Comparison of ENCODE assay signal across 9 cellular contexts in the genomic region with DNA sequence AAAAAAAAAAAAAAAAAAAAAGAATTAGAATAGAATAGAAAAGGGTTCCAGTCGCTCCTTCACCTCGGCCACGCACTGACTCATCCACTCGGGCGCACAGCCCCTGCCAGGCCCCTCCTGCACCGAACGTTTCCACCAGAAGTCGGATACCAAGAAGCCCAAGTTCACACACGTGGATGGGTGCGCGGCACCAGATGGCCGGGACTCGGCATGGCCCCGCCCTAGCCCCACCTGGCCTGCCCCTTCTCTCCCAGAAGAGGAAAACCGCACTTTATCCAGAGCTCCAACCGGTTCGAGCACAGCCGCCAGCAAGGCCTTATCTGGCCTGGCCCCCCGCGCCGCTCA. TPM values are rescaled to one million over a fixed set of nuclear protein-coding genes. Genes with fewer than 3 reads are reported as not detected.
DNase-seq lines count a peak whose midpoint lies in the region; ATAC-seq, FAIRE-seq and TF ChIP-seq lines count a peak whose summit lies in the region.
"Had no signal": no experiment of that assay in that cellular context is flagged by ENCODE, and none has a peak within 500 bp of the region (broad histone marks: within the 10 kb centered on the region; RNA-seq: fewer than 3 reads in every experiment).

No MANE protein-coding gene starts in this region.

- H3K4me1 ChIP-seq in Peyer's patch (peaks cover 5 to 36% (median 12%) of the 10 kb centered on the region in 4 donors), H1 (replicated peaks in 1 of 4; ENCODE audit: control insufficient read depth in 3 of 4, insufficient read depth in 4 of 4, low read length in 3 of 4) (peaks cover 0 to 31% (median 19%) of the 10 kb centered on the region in 4 experiments; a peak in 5 of 7 replicates), gastrocnemius medialis (peaks cover 7 to 8% of the 10 kb centered on the region in 2 donors)

- H2AFZ ChIP-seq in H1 (ENCODE audit: low read length): no peak overlapping the region

- TF ChIP-seq CTCF in GM06990 (IDR thresholded peaks at IDR 0.05; ENCODE audit: insufficient read depth, low read length, poor library complexity, severe bottlenecking) (no peak), Peyer's patch (IDR thresholded peaks at IDR 0.05) (no peak), H1 (IDR thresholded peaks at IDR 0.05; ENCODE audit: control extremely low read depth in 1 of 3, insufficient read depth in 1 of 3, low read depth in 1 of 3, low read length in 3 of 3) (no peak), gastrocnemius medialis (IDR thresholded peaks at IDR 0.05 in 4 of 5, conservative IDR thresholded peaks at IDR 0.05 in 1 of 5) (no peak)

- H3K27me3 ChIP-seq in GM06990 (replicated peaks; ENCODE audit: control insufficient read depth, insufficient read depth, low read length) (no peaks in the 10 kb centered on the region; the same call in 1 of the 2 replicates), Peyer's patch (peaks cover 0 to 10% of the 10 kb centered on the region in 2 donors), H1 (replicated peaks in 1 of 4; ENCODE audit: control insufficient read depth in 3 of 4, extremely low read depth in 1 of 4, insufficient read depth in 3 of 4, low read length in 3 of 4) (peaks cover 8 to 35% (median 24%) of the 10 kb centered on the region in 4 experiments), gastrocnemius medialis (peaks cover 33 to 62% (median 59%) of the 10 kb centered on the region in 3 donors)

- TF ChIP-seq POLR2A in Peyer's patch (IDR thresholded peaks at IDR 0.05): no peak
- TF ChIP-seq POLR2A in H1 (IDR thresholded peaks at IDR 0.05; ENCODE audit: control extremely low read depth in 1 of 2, low read depth in 2 of 2, low read length in 2 of 2): no peak
- TF ChIP-seq POLR2A in gastrocnemius medialis (IDR thresholded peaks at IDR 0.05): no peak

- no peak overlapping the region for H4K5ac ChIP-seq in H1 (ENCODE audit: insufficient read length, low read depth, low read length)

- intact Hi-C loops in gastrocnemius medialis (cut with DNase I; ENCODE audit: low total_unique reads): no loop called here

- H4K20me1 ChIP-seq in H1 (replicated peaks in 1 of 2; ENCODE audit: control insufficient read depth in 1 of 2, insufficient read depth in 2 of 2, low read length in 2 of 2): peaks cover 4 to 13% of the 10 kb centered on the region in 2 experiments

- H3K79me1 ChIP-seq in H1 (ENCODE audit: low read depth, low read length): no peaks in the 10 kb centered on the region

- no peak for FAIRE-seq in H1 (lab: Jason Lieb, UNC)

- no peak overlapping the region for H3K14ac ChIP-seq in H1 (ENCODE audit: insufficient read length)

- no peak overlapping the region for H2AK5ac ChIP-seq in H1 (ENCODE audit: low read depth, low read length)

- WGBS in H1 (ENCODE audit: extremely low coverage in 1 of 2, insufficient coverage in 1 of 2, insufficient read length in 1 of 2, insufficient replicate concordance in 2 of 2, low coverage in 1 of 2, low lambda C conversion rate in 2 of 2, missing lambda C conversion rate in 1 of 2), 2 experiments: 33% methylated on average over 20 of the region's 21 CpGs; no CpG with 5 or more reads in 1 of the 2 experiments

- ATAC-seq in gastrocnemius medialis (no peak), HG03432 (IDR thresholded peaks at IDR 0.05; ENCODE audit: unreplicated experiment) (no peak)

- 0 out of 2 replicates have a peak overlapping the region, but pooled peaks have one; percentile 17 for H2BK12ac ChIP-seq in H1 (ENCODE audit: low read depth, low read length)

- H3K23me2 ChIP-seq in H1 (ENCODE audit: low read depth, low read length): peaks cover 9% of the 10 kb centered on the region; the same call in 1 of the 2 replicates

- H3K27ac ChIP-seq in Peyer's patch (no peak overlapping the region), H1 (ENCODE audit: low read depth, low read length) (no peak overlapping the region), gastrocnemius medialis (no peak overlapping the region)
- H3K27ac ChIP-seq: VCaP had no signal

- CTCF ChIA-PET in H1 (lab: Charles Lee; ENCODE audit: partially characterized antibody): interaction anchor here (0.6 to 2.1 kb wide), 20 partner anchors 11 to 362 kb away, joined by 3 to 22 read pairs (median 5); a partner anchor contains a TSS

- H3K23ac ChIP-seq in H1 (ENCODE audit: insufficient read length): no peak overlapping the region

- H3K36me3 ChIP-seq in GM06990 (ENCODE audit: control insufficient read depth, insufficient read depth, low read length) (no peaks in the 10 kb centered on the region; the same call in 1 of the 2 replicates), Peyer's patch (no peaks in the 10 kb centered on the region), H1 (ENCODE audit: control insufficient read depth in 2 of 4, insufficient read depth in 4 of 4, low read length in 3 of 4) (no peaks in the 10 kb centered on the region), gastrocnemius medialis (no peaks in the 10 kb centered on the region)

- DNase-seq in GM06990 (ENCODE audit: extremely low read depth, insufficient read length) (no peak), Peyer's patch (peak in 1 of 3 donors; percentile 57), H1 (ENCODE audit: low read depth in 1 of 2, low spot score in 2 of 2) (no peak), gastrocnemius medialis (no peak), SIG-M5 treated with dmso at 0.1 percent for 504 hours (lab: John Stamatoyannopoulos, UW; ENCODE audit: unreplicated experiment) (no peak), COLO668 (lab: John Stamatoyannopoulos, UW; ENCODE audit: unreplicated experiment) (no peak), kidney tubule cell (ENCODE audit: low spot score) (no peak)

- peak overlapping the region; percentile 24; the same call in 1 of the 2 replicates for H2BK5ac ChIP-seq in H1 (ENCODE audit: low read depth, low read length)

- H4K8ac ChIP-seq in H1 (ENCODE audit: extremely low read depth, insufficient read depth, low read length): no peak overlapping the region

- in situ Hi-C loops in gastrocnemius medialis (cut with MboI; ENCODE audit: low sequenced_read_pairs in 4 of 4): no loop called here

- no peak overlapping the region for H4K91ac ChIP-seq in H1 (replicated peaks; ENCODE audit: insufficient read length, low read length)

- H3K4me2 ChIP-seq in H1 (ENCODE audit: insufficient read depth in 1 of 2, low read depth in 2 of 2, low read length in 2 of 2): peak overlapping the region; percentile 75 to 86

- H3K79me2 ChIP-seq in H1 (ENCODE audit: control insufficient read depth in 1 of 2, insufficient read depth in 2 of 2, low read length in 2 of 2): no peaks in the 10 kb centered on the region

- no peak overlapping the region for H3K4ac ChIP-seq in H1 (replicated peaks; ENCODE audit: insufficient read length, low read depth, low read length)

- H3K18ac ChIP-seq in H1 (ENCODE audit: extremely low read depth, low read length): no peak overlapping the region; the same call in 1 of the 2 replicates

- no peak overlapping the region for H2BK120ac ChIP-seq in H1 (replicated peaks; ENCODE audit: low read depth, low read length)

- no peak overlapping the region for H3K56ac ChIP-seq in H1 (replicated peaks; ENCODE audit: insufficient read length, low read depth, low read length)

- H3K9me3 ChIP-seq in Peyer's patch (no peaks in the 10 kb centered on the region), H1 (ENCODE audit: insufficient read depth in 2 of 2, low read depth in 1 of 2, low read length in 1 of 2) (no peaks in the 10 kb centered on the region), gastrocnemius medialis (no peaks in the 10 kb centered on the region)

- no peak for TF ChIP-seq EP300 in H1 (IDR thresholded peaks at IDR 0.05; ENCODE audit: borderline replicate concordance in 1 of 2, low read depth in 2 of 2, low read length in 2 of 2)

- POLR2A ChIA-PET in H1 (lab: Charles Lee; ENCODE audit: partially characterized antibody): interaction anchor here (0.7 to 10.5 kb wide), 11 partner anchors 8 to 75 kb away, joined by 3 to 106 read pairs (median 4); a partner anchor contains a TSS

- H3K4me3 ChIP-seq in GM06990 (replicated peaks; ENCODE audit: low read depth, low read length): peak overlapping the region; percentile 58
- H3K4me3 ChIP-seq in Peyer's patch: peak overlapping the region; percentile 34 to 66 (median 54)
- peak overlapping the region; percentile 11 to 61 (median 31); a peak in 6 of 8 replicates for H3K4me3 ChIP-seq in H1 (ENCODE audit: extremely low read depth in 1 of 4, insufficient read depth in 2 of 4, low read depth in 3 of 4, low read length in 4 of 4)
- H3K4me3 ChIP-seq in gastrocnemius medialis: peak overlapping the region in 3 of 4 donors; percentile 43 to 66 (median 46)

- TF ChIP-seq RAD21 in H1 (IDR thresholded peaks at IDR 0.05 in 1 of 2, conservative IDR thresholded peaks at IDR 0.05 in 1 of 2; ENCODE audit: low read depth in 2 of 2, low read length in 2 of 2): no peak

- no peak overlapping the region for H3K9ac ChIP-seq in H1 (replicated peaks in 1 of 4; ENCODE audit: extremely low read depth in 1 of 4, low read depth in 3 of 4, low read length in 3 of 4)

- H2BK15ac ChIP-seq in H1 (ENCODE audit: low read length): no peak overlapping the region

- no peak overlapping the region for H2BK20ac ChIP-seq in H1 (ENCODE audit: low read length)

RNA-seq across cellular contexts. Expression of a gene that starts 5.9 kb away (rescaled TPM):
- total RNA-seq in Peyer's patch (not detected), gastrocnemius medialis (not detected)
- 23.9 and 25.3 TPM in 2 replicates for total RNA-seq in H1 (2021; fragmentation: NEBNext Ultra II Directional; extraction: Animal tissue kit (Norgen Biotek cat#: 25700))
- 1.6 and 3.4 TPM in 2 replicates for polyA plus RNA-seq in H1 (2011; rRNA removed)
- 0.85 TPM for polyA plus RNA-seq in H1 (2011; cell fraction: cytosol; rRNA removed)
- 6.1 TPM for polyA plus RNA-seq in H1 (2011; cell fraction: nucleus; rRNA removed)
- 20.7 to 32.8 TPM (median 29.9 TPM) in 4 replicates for polyA plus RNA-seq in H1 (2012, experiment 1 of 2)
- polyA plus RNA-seq in H1 (2012, experiment 2 of 2): 22.3 TPM
- polyA plus RNA-seq in H1 (2013, experiment 1 of 2): 21.3 TPM
- polyA plus RNA-seq in H1 (2013, experiment 2 of 2): 20.1 TPM
- polyA minus RNA-seq in H1 (2011; rRNA and poly(A)+ RNA removed): 1.2 and 1.9 TPM in 2 replicates
- polyA minus RNA-seq in H1 (2011; cell fraction: cytosol; rRNA and poly(A)+ RNA removed): 17.2 TPM
- 5.0 TPM for polyA minus RNA-seq in H1 (2011; cell fraction: nucleus; rRNA and poly(A)+ RNA removed)

RNA-seq across cellular contexts. Expression of a gene that starts 20.0 kb away (rescaled TPM):
- total RNA-seq in Peyer's patch (under 1 TPM in 3 of 4 donors, not detected in 1; 0.57 to 0.88 (median 0.80) TPM), gastrocnemius medialis (1 to 10 TPM in 1 of 4 donors, not detected in 3; 2.1 TPM)
- 2.9 and 3.4 TPM in 2 replicates for total RNA-seq in H1 (2021; fragmentation: NEBNext Ultra II Directional; extraction: Animal tissue kit (Norgen Biotek cat#: 25700))
- 2.7 and 2.8 TPM in 2 replicates for polyA plus RNA-seq in H1 (2011; rRNA removed)
- 2.2 TPM for polyA plus RNA-seq in H1 (2011; cell fraction: cytosol; rRNA removed)
- polyA plus RNA-seq in H1 (2011; cell fraction: nucleus; rRNA removed): 3.0 TPM
- polyA plus RNA-seq in H1 (2012, experiment 1 of 2): 2.2 to 3.0 TPM (median 2.6 TPM) in 4 replicates
- 2.1 TPM for polyA plus RNA-seq in H1 (2012, experiment 2 of 2)
- 5.0 TPM for polyA plus RNA-seq in H1 (2013, experiment 1 of 2)
- polyA plus RNA-seq in H1 (2013, experiment 2 of 2): 4.7 TPM
- 4.8 and 4.9 TPM in 2 replicates for polyA minus RNA-seq in H1 (2011; rRNA and poly(A)+ RNA removed)
- 1.6 TPM for polyA minus RNA-seq in H1 (2011; cell fraction: cytosol; rRNA and poly(A)+ RNA removed)
- polyA minus RNA-seq in H1 (2011; cell fraction: nucleus; rRNA and poly(A)+ RNA removed): 3.2 TPM

RNA-seq across cellular contexts. Expression of a gene that starts 35.4 kb away (rescaled TPM):
- total RNA-seq in Peyer's patch (10 to 100 TPM; 16.6 to 39.3 (median 35.0) TPM), gastrocnemius medialis (10 to 100 TPM; 17.7 to 41.7 (median 32.9) TPM)
- total RNA-seq in H1 (2021; fragmentation: NEBNext Ultra II Directional; extraction: Animal tissue kit (Norgen Biotek cat#: 25700)): 38.3 and 41.5 TPM in 2 replicates
- polyA plus RNA-seq in H1 (2011; rRNA removed): 8.9 and 16.6 TPM in 2 replicates
- 16.5 TPM for polyA plus RNA-seq in H1 (2011; cell fraction: cytosol; rRNA removed)
- polyA plus RNA-seq in H1 (2011; cell fraction: nucleus; rRNA removed): 35.7 TPM
- 20.9 to 28.0 TPM (median 25.4 TPM) in 4 replicates for polyA plus RNA-seq in H1 (2012, experiment 1 of 2)
- polyA plus RNA-seq in H1 (2012, experiment 2 of 2): 25.2 TPM
- 28.9 TPM for polyA plus RNA-seq in H1 (2013, experiment 1 of 2)
- polyA plus RNA-seq in H1 (2013, experiment 2 of 2): 27.2 TPM
- 9.2 and 11.4 TPM in 2 replicates for polyA minus RNA-seq in H1 (2011; rRNA and poly(A)+ RNA removed)
- 17.8 TPM for polyA minus RNA-seq in H1 (2011; cell fraction: cytosol; rRNA and poly(A)+ RNA removed)
- 14.4 TPM for polyA minus RNA-seq in H1 (2011; cell fraction: nucleus; rRNA and poly(A)+ RNA removed)

RNA-seq across cellular contexts. Expression of a gene that starts 38.3 kb away (rescaled TPM):
- total RNA-seq in Peyer's patch (10 to 100 TPM in 3 of 4 donors, 1 to 10 TPM in 1; 7.7 to 22.3 (median 14.9) TPM), gastrocnemius medialis (10 to 100 TPM; 17.5 to 24.6 (median 20.4) TPM)
- total RNA-seq in H1 (2021; fragmentation: NEBNext Ultra II Directional; extraction: Animal tissue kit (Norgen Biotek cat#: 25700)): 10.4 and 11.0 TPM in 2 replicates
- 7.2 and 13.1 TPM in 2 replicates for polyA plus RNA-seq in H1 (2011; rRNA removed)
- polyA plus RNA-seq in H1 (2011; cell fraction: cytosol; rRNA removed): 8.2 TPM
- polyA plus RNA-seq in H1 (2011; cell fraction: nucleus; rRNA removed): 15.2 TPM
- polyA plus RNA-seq in H1 (2012, experiment 1 of 2): 6.8 to 10.5 TPM (median 9.9 TPM) in 4 replicates
- 10.7 TPM for polyA plus RNA-seq in H1 (2012, experiment 2 of 2)
- polyA plus RNA-seq in H1 (2013, experiment 1 of 2): 7.7 TPM
- 7.8 TPM for polyA plus RNA-seq in H1 (2013, experiment 2 of 2)
- polyA minus RNA-seq in H1 (2011; rRNA and poly(A)+ RNA removed): 7.2 and 14.2 TPM in 2 replicates
- polyA minus RNA-seq in H1 (2011; cell fraction: cytosol; rRNA and poly(A)+ RNA removed): 4.0 TPM
- polyA minus RNA-seq in H1 (2011; cell fraction: nucleus; rRNA and poly(A)+ RNA removed): 7.9 TPM

RNA-seq across cellular contexts. Expression of a gene that starts 46.3 kb away (rescaled TPM):
- not detected for total RNA-seq in Peyer's patch
- total RNA-seq in H1 (2021; fragmentation: NEBNext Ultra II Directional; extraction: Animal tissue kit (Norgen Biotek cat#: 25700)): 3.7 and 4.3 TPM in 2 replicates
- polyA plus RNA-seq in H1 (2011; rRNA removed): 3.1 and 8.9 TPM in 2 replicates
- polyA plus RNA-seq in H1 (2011; cell fraction: cytosol; rRNA removed): 2.2 TPM
- polyA plus RNA-seq in H1 (2011; cell fraction: nucleus; rRNA removed): 3.3 TPM
- polyA plus RNA-seq in H1 (2012, experiment 1 of 2): 3.3 to 6.1 TPM (median 4.6 TPM) in 4 replicates
- 2.7 TPM for polyA plus RNA-seq in H1 (2012, experiment 2 of 2)
- polyA plus RNA-seq in H1 (2013, experiment 1 of 2): 5.3 TPM
- polyA plus RNA-seq in H1 (2013, experiment 2 of 2): 5.7 TPM
- polyA minus RNA-seq in H1 (2011; rRNA and poly(A)+ RNA removed): not detected in 2 replicates
- 3.7 TPM for polyA minus RNA-seq in H1 (2011; cell fraction: cytosol; rRNA and poly(A)+ RNA removed)
- polyA minus RNA-seq in H1 (2011; cell fraction: nucleus; rRNA and poly(A)+ RNA removed): 2.4 TPM
- 1 to 10 TPM in 2 of 4 donors, under 1 TPM in 1, not detected in 1; 0.62 to 2.6 (median 1.5) TPM for total RNA-seq in gastrocnemius medialis

Comparison
In these comparisons a context has a peak if more than half of its experiments do, and no peak if none do; other contexts are left out.
1. RNA of a gene that starts 5.9 kb away (total RNA-seq): 23.9 to 25.3 TPM in H1; not detected in Peyer's patch and not detected in gastrocnemius medialis; every median in the first group is over 10 times any median in the second.
2. Peak in every context shown above with its lines, with median percentiles within 50 percentile points of each other: H3K4me3 ChIP-seq.